20 cellular contexts compared by ENCODE assay signal in the genomic region with DNA sequence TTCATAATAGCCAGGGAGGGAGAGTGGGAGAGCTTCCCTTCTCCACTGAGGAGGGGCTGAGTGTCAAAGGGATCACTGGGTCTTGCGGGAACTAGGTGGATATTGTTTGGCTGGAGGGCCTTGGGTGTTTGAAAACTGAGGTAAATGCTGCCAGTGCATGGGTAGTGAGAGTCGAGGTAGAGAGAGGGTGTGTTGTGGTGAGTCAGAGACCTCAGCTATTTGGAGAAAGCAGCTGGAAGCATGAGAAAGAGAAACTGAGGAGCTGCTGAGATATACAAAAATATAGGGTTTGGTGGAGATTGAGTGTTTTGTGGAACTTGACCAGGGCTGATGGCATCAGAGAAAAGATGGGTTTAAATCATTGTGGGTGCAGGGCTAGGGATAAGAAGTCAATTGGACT.
DNase-seq lines count a peak whose midpoint lies in the region; ATAC-seq and TF ChIP-seq lines count a peak whose summit lies in the region.
"Had no signal": no experiment of that assay in that cellular context is flagged by ENCODE, and none has a peak within 500 bp of the region (broad histone marks: within the 10 kb centered on the region; RNA-seq: fewer than 3 reads in every experiment).

No MANE protein-coding gene starts in this region.

- in situ Hi-C loops in brain microvascular endothelial cell (cut with HindIII; ENCODE audit: low pct_ligation_motif_present, low sequenced_read_pairs), result no loop called here

- H3K36me3 ChIP-seq in brain microvascular endothelial cell (replicated peaks), result peaks cover 20% of the 10 kb centered on the region

- DNase-seq in activated naive CD4-positive, alpha-beta T cell treated with anti-CD3 and anti-CD28 coated beads, Interleukin-2, amount 50 U/mL, for 72 hours (ENCODE audit: low spot score in 2 of 2), result no peak
- no peak for DNase-seq in activated naive CD4-positive, alpha-beta T cell treated with anti-CD3 and anti-CD28 coated beads, Interleukin-2, amount 50 U/mL, for 16 hours
- DNase-seq in RPMI7951 (ENCODE audit: low read depth) (peak; percentile 48), dedifferentiated amniotic fluid mesenchymal stem cell (ENCODE audit: extremely low spot score) (peak; percentile 23), retina (no peak), NCI-H128 (lab: John Stamatoyannopoulos, UW; ENCODE audit: unreplicated experiment) (no peak), brain microvascular endothelial cell (no peak)
- DNase-seq: activated CD4-positive, alpha-beta T cell treated with anti-CD3 and anti-CD28 coated beads, Interleukin-2, amount 10 ng/mL, durations not matched to agents 7 days and 5 days; activated gamma-delta T cell; central memory CD4-positive, alpha-beta T cell; endodermal cell; foreskin melanocyte; KG1; left ventricle myocardium superior; NCI-H1436; NCI-H446 treated with DMSO at 0.1 percent for 48 hours; SIG-M5; T-helper 9 cell had no signal

- H3K4me3 Mint-ChIP-seq in stimulated activated memory B cell treated with anti-CD40 and anti-IgM and Interleukin-4, amounts not matched to agents 10 μg/mL and 1 μg/mL and 100 μg/mL, for 72 hours, result no peak overlapping the region
- H3K4me3 Mint-ChIP-seq: activated CD4-positive, alpha-beta T cell treated with anti-CD3 and anti-CD28 coated beads, Interleukin-2, amount 10 ng/mL, durations not matched to agents 7 days and 5 days; endodermal cell had no signal

- H3K27me3 ChIP-seq in brain microvascular endothelial cell (replicated peaks), result no peaks in the 10 kb centered on the region
- H3K27me3 ChIP-seq: vagina had no signal

- no peak overlapping the region for H3K27ac ChIP-seq in brain microvascular endothelial cell
- H3K27ac ChIP-seq: vagina had no signal

- H3K4me1 Mint-ChIP-seq in stimulated activated memory B cell treated with anti-CD40 and anti-IgM and Interleukin-4, amounts not matched to agents 10 μg/mL and 1 μg/mL and 100 μg/mL, for 72 hours, result no peaks in the 10 kb centered on the region
- H3K4me1 Mint-ChIP-seq: activated CD4-positive, alpha-beta T cell treated with anti-CD3 and anti-CD28 coated beads, Interleukin-2, amount 10 ng/mL, durations not matched to agents 7 days and 5 days had no signal

- peaks cover 0 to 5% of the 10 kb centered on the region in 2 donors for H3K9me3 Mint-ChIP-seq in activated naive CD4-positive, alpha-beta T cell treated with anti-CD3 and anti-CD28 coated beads, Interleukin-2, amount 50 U/mL, for 72 hours
- H3K9me3 Mint-ChIP-seq in stimulated activated memory B cell treated with anti-CD40 and anti-IgM and Interleukin-4, amounts not matched to agents 10 μg/mL and 1 μg/mL and 100 μg/mL, for 72 hours, result peaks cover 3% of the 10 kb centered on the region
- H3K9me3 Mint-ChIP-seq: endodermal cell had no signal

- TF ChIP-seq CTCF in brain microvascular endothelial cell (IDR thresholded peaks at IDR 0.05; ENCODE audit: low read depth, low read length, missing control alignments), result no peak

- H3K36me3 Mint-ChIP-seq in activated naive CD4-positive, alpha-beta T cell treated with anti-CD3 and anti-CD28 coated beads, Interleukin-2, amount 50 U/mL, for 72 hours, result peaks cover 46 to 78% of the 10 kb centered on the region in 2 donors
- H3K36me3 Mint-ChIP-seq in stimulated activated memory B cell treated with anti-CD40 and anti-IgM and Interleukin-4, amounts not matched to agents 10 μg/mL and 1 μg/mL and 100 μg/mL, for 72 hours, result peaks cover 92% of the 10 kb centered on the region

- peak; percentile 14 to 40 for ATAC-seq in activated naive CD4-positive, alpha-beta T cell treated with anti-CD3 and anti-CD28 coated beads, Interleukin-2, amount 50 U/mL, for 72 hours
- no peak for ATAC-seq in stimulated activated memory B cell treated with anti-CD40 and anti-IgM and Interleukin-4, amounts not matched to agents 10 μg/mL and 1 μg/mL and 100 μg/mL, for 72 hours
- ATAC-seq: left ventricle myocardium superior had no signal

- H3K4me3 ChIP-seq in brain microvascular endothelial cell (ENCODE audit: low read depth, low read length), result no peak overlapping the region
- H3K4me3 ChIP-seq: vagina had no signal

- H3K27me3 Mint-ChIP-seq in stimulated activated memory B cell treated with anti-CD40 and anti-IgM and Interleukin-4, amounts not matched to agents 10 μg/mL and 1 μg/mL and 100 μg/mL, for 72 hours, result no peaks in the 10 kb centered on the region
- H3K27me3 Mint-ChIP-seq: activated CD4-positive, alpha-beta T cell treated with anti-CD3 and anti-CD28 coated beads, Interleukin-2, amount 10 ng/mL, durations not matched to agents 7 days and 5 days had no signal

- peak overlapping the region; percentile 18 to 53 for H3K27ac Mint-ChIP-seq in activated naive CD4-positive, alpha-beta T cell treated with anti-CD3 and anti-CD28 coated beads, Interleukin-2, amount 50 U/mL, for 72 hours
- peak overlapping the region; percentile 1 for H3K27ac Mint-ChIP-seq in stimulated activated memory B cell treated with anti-CD40 and anti-IgM and Interleukin-4, amounts not matched to agents 10 μg/mL and 1 μg/mL and 100 μg/mL, for 72 hours
- H3K27ac Mint-ChIP-seq: endodermal cell had no signal

Comparison
In these comparisons a context has a peak if more than half of its experiments do, and no peak if none do; other contexts are left out.
1. DNase-seq: peak in RPMI7951 (single experiment) and dedifferentiated amniotic fluid mesenchymal stem cell (single experiment); none in activated naive CD4-positive, alpha-beta T cell treated with anti-CD3 and anti-CD28 coated beads, Interleukin-2, amount 50 U/mL, for 72 hours (0 of 2), activated naive CD4-positive, alpha-beta T cell treated with anti-CD3 and anti-CD28 coated beads, Interleukin-2, amount 50 U/mL, for 16 hours (single experiment), retina (single experiment), NCI-H128 (single experiment) and brain microvascular endothelial cell (single experiment).